In the genomic region with DNA sequence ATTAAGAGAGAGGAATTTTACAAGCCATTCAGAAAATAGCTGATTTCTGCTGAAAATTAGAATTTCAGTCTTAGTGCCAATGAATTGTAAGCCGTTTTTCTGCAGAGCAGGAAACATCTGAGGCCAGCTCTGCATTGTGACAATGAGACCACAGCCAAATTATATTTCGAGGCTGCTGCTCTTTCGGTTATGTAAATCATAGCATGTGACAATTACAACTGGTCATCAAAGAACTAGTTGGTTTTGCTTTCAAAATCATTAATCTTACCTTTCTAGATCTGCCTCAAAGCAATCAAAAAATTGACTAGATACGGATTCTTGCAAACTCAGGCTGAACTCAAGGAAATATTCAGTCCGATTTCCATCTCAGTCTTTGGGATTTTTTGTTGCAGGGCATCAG, we compare ENCODE assay signal across 14 cellular contexts. TPM values are rescaled to one million over a fixed set of nuclear protein-coding genes. Genes with fewer than 3 reads are reported as not detected.
DNase-seq lines count a peak whose midpoint lies in the region; ATAC-seq and TF ChIP-seq lines count a peak whose summit lies in the region.
"Had no signal": no experiment of that assay in that cellular context is flagged by ENCODE, and none has a peak within 500 bp of the region (broad histone marks: within the 10 kb centered on the region; RNA-seq: fewer than 3 reads in every experiment).

No MANE protein-coding gene starts in this region.

- no peak for TF ChIP-seq CTCF in activated CD8-positive, alpha-beta T cell treated with anti-CD3 and anti-CD28 coated beads for 36 hours (IDR thresholded peaks at IDR 0.05)

- POLR2A ChIA-PET in activated CD8-positive, alpha-beta T cell treated with anti-CD3 and anti-CD28 coated beads for 36 hours (lab: Charles Lee): no interaction called here
- POLR2A ChIA-PET in activated CD8-positive, alpha-beta T cell treated with anti-CD3 and anti-CD28 coated beads, Interleukin-2, amount 10 ng/mL, durations not matched to agents 7 days and 5 days (lab: Charles Lee): no interaction called here

- H3K27ac Mint-ChIP-seq in activated CD8-positive, alpha-beta T cell treated with anti-CD3 and anti-CD28 coated beads for 36 hours: no peak overlapping the region
- no peak overlapping the region for H3K27ac Mint-ChIP-seq in activated CD8-positive, alpha-beta T cell treated with anti-CD3 and anti-CD28 coated beads, Interleukin-2, amount 10 ng/mL, durations not matched to agents 7 days and 5 days
- H3K27ac Mint-ChIP-seq in activated naive CD4-positive, alpha-beta T cell treated with anti-CD3 and anti-CD28 coated beads, Interleukin-2, amount 10 ng/mL, durations not matched to agents 7 days and 5 days: no peak overlapping the region

- H3K4me1 Mint-ChIP-seq in activated CD8-positive, alpha-beta T cell treated with anti-CD3 and anti-CD28 coated beads for 36 hours (ENCODE audit: low read depth): peaks cover 3% of the 10 kb centered on the region
- no peaks in the 10 kb centered on the region for H3K4me1 Mint-ChIP-seq in activated CD8-positive, alpha-beta T cell treated with anti-CD3 and anti-CD28 coated beads, Interleukin-2, amount 10 ng/mL, durations not matched to agents 7 days and 5 days (ENCODE audit: low read depth)
- H3K4me1 Mint-ChIP-seq in activated naive CD4-positive, alpha-beta T cell treated with anti-CD3 and anti-CD28 coated beads, Interleukin-2, amount 10 ng/mL, durations not matched to agents 7 days and 5 days: no peaks in the 10 kb centered on the region

- ATAC-seq in activated CD8-positive, alpha-beta T cell treated with anti-CD3 and anti-CD28 coated beads for 36 hours: peak; percentile 24
- ATAC-seq in activated CD8-positive, alpha-beta T cell treated with anti-CD3 and anti-CD28 coated beads, Interleukin-2, amount 10 ng/mL, durations not matched to agents 7 days and 5 days: no peak
- ATAC-seq in GM21786 (IDR thresholded peaks at IDR 0.05; ENCODE audit: unreplicated experiment) (peak; percentile 94), HG03354 (IDR thresholded peaks at IDR 0.05; ENCODE audit: poor library complexity, severe bottlenecking, unreplicated experiment) (peak; percentile 98)
- ATAC-seq: sciatic nerve had no signal

- peaks cover 2% of the 10 kb centered on the region for H3K9me3 Mint-ChIP-seq in activated CD8-positive, alpha-beta T cell treated with anti-CD3 and anti-CD28 coated beads for 36 hours
- no peaks in the 10 kb centered on the region for H3K9me3 Mint-ChIP-seq in activated CD8-positive, alpha-beta T cell treated with anti-CD3 and anti-CD28 coated beads, Interleukin-2, amount 10 ng/mL, durations not matched to agents 7 days and 5 days (ENCODE audit: insufficient read depth)
- peaks cover 4% of the 10 kb centered on the region for H3K9me3 Mint-ChIP-seq in activated naive CD4-positive, alpha-beta T cell treated with anti-CD3 and anti-CD28 coated beads, Interleukin-2, amount 10 ng/mL, durations not matched to agents 7 days and 5 days

- CTCF ChIA-PET in activated CD8-positive, alpha-beta T cell treated with anti-CD3 and anti-CD28 coated beads for 36 hours (lab: Charles Lee): no interaction called here
- CTCF ChIA-PET in activated CD8-positive, alpha-beta T cell treated with anti-CD3 and anti-CD28 coated beads, Interleukin-2, amount 10 ng/mL, durations not matched to agents 7 days and 5 days (lab: Charles Lee): no interaction called here
- CTCF ChIA-PET in activated naive CD4-positive, alpha-beta T cell treated with anti-CD3 and anti-CD28 coated beads, Interleukin-2, amount 10 ng/mL, durations not matched to agents 7 days and 5 days (lab: Charles Lee): no interaction called here

- no peak overlapping the region for H3K4me3 Mint-ChIP-seq in activated CD8-positive, alpha-beta T cell treated with anti-CD3 and anti-CD28 coated beads for 36 hours
- no peak overlapping the region for H3K4me3 Mint-ChIP-seq in activated CD8-positive, alpha-beta T cell treated with anti-CD3 and anti-CD28 coated beads, Interleukin-2, amount 10 ng/mL, durations not matched to agents 7 days and 5 days
- no peak overlapping the region for H3K4me3 Mint-ChIP-seq in activated naive CD4-positive, alpha-beta T cell treated with anti-CD3 and anti-CD28 coated beads, Interleukin-2, amount 10 ng/mL, durations not matched to agents 7 days and 5 days

- H3K27me3 Mint-ChIP-seq in activated CD8-positive, alpha-beta T cell treated with anti-CD3 and anti-CD28 coated beads for 36 hours: peaks cover 4% of the 10 kb centered on the region
- H3K27me3 Mint-ChIP-seq in activated CD8-positive, alpha-beta T cell treated with anti-CD3 and anti-CD28 coated beads, Interleukin-2, amount 10 ng/mL, durations not matched to agents 7 days and 5 days (ENCODE audit: low read depth): peaks cover 8% of the 10 kb centered on the region
- peaks cover 5% of the 10 kb centered on the region for H3K27me3 Mint-ChIP-seq in activated naive CD4-positive, alpha-beta T cell treated with anti-CD3 and anti-CD28 coated beads, Interleukin-2, amount 10 ng/mL, durations not matched to agents 7 days and 5 days

- no peaks in the 10 kb centered on the region for H3K36me3 Mint-ChIP-seq in activated CD8-positive, alpha-beta T cell treated with anti-CD3 and anti-CD28 coated beads for 36 hours (ENCODE audit: low read depth)
- no peaks in the 10 kb centered on the region for H3K36me3 Mint-ChIP-seq in activated CD8-positive, alpha-beta T cell treated with anti-CD3 and anti-CD28 coated beads, Interleukin-2, amount 10 ng/mL, durations not matched to agents 7 days and 5 days (ENCODE audit: low read depth)
- no peaks in the 10 kb centered on the region for H3K36me3 Mint-ChIP-seq in activated naive CD4-positive, alpha-beta T cell treated with anti-CD3 and anti-CD28 coated beads, Interleukin-2, amount 10 ng/mL, durations not matched to agents 7 days and 5 days

- intact Hi-C loops in activated CD8-positive, alpha-beta T cell treated with anti-CD3 and anti-CD28 coated beads for 36 hours (cut with micrococcal nuclease): no loop called here

- DNase-seq in activated CD8-positive, alpha-beta T cell treated with anti-CD3 and anti-CD28 coated beads for 36 hours: no peak
- DNase-seq in activated CD8-positive, alpha-beta T cell treated with anti-CD3 and anti-CD28 coated beads, Interleukin-2, amount 10 ng/mL, durations not matched to agents 7 days and 5 days: no peak
- DNase-seq in kidney tubule cell (ENCODE audit: low spot score) (no peak), NCI-H1105 (lab: John Stamatoyannopoulos, UW) (no peak), iPS-NIHi7 (ENCODE audit: extremely low spot score) (no peak)
- no peak for DNase-seq in activated naive CD4-positive, alpha-beta T cell treated with anti-CD3 and anti-CD28 coated beads, Interleukin-2, amount 10 ng/mL, durations not matched to agents 7 days and 5 days
- DNase-seq: 8988T, NCI-H2171 treated with DMSO at 0.1 percent for 48 hours had no signal

RNA-seq across cellular contexts. Expression of gene INSM1, which starts 33.4 kb away (rescaled TPM):
- total RNA-seq in activated CD8-positive, alpha-beta T cell treated with anti-CD3 and anti-CD28 coated beads for 36 hours: under 1 TPM; 0.76 to 0.99 TPM
- total RNA-seq in activated CD8-positive, alpha-beta T cell treated with anti-CD3 and anti-CD28 coated beads, Interleukin-2, amount 10 ng/mL, durations not matched to agents 7 days and 5 days: not detected
- total RNA-seq: chondrocyte, glomerular endothelial cell, mesenteric fat pad, sciatic nerve had no signal
